In the genomic region with DNA sequence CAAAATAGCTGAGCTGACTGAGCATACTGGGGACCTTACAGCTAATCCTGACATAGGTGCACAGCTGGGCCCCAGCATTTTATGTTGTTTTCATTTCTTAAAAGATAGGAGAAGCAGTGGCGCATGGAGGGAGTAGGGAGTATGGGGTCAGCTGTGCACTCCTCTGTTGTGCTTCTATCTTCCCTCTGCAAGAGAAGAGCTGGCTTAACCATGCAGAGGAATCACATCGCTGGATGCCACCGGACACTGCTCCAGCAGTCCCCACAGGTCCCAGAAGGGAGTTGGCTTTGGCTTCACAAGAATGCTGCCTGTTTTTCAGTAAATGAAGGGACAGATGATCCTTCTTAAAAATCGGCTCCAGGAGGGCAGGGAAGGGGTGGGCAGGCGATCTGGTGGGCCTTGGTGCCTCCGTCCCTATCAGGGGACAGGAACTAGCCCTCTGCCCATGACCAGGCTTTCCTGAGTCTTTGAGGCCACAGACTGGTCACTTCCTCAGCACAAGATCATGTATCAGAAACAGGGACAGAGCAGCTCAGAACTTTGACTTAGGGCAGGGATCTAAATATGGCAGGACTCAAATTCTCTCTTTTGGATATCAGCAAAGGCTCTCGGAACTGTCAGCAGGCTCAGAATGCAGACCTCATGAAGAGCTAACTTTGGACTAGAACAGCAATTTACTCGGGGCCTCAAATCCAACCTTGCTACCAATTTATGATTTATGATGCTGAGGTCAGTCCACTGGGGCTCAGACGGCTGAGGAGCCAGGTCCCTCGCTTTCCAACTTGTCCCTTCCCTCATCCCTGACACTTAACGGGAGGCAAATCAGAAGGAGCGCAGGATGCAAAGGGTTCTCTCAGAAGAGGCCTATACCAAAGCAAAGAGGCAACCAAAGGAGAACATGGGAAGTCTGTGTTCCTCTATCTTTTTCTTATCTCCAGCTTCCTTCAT, we compare ENCODE assay signal across 24 cellular contexts. TPM values are rescaled to one million over a fixed set of nuclear protein-coding genes. Genes with fewer than 3 reads are reported as not detected.
DNase-seq lines count a peak whose midpoint lies in the region; ATAC-seq and TF ChIP-seq lines count a peak whose summit lies in the region.
"Had no signal": no experiment of that assay in that cellular context is flagged by ENCODE, and none has a peak within 500 bp of the region (broad histone marks: within the 10 kb centered on the region; RNA-seq: fewer than 3 reads in every experiment).

No MANE protein-coding gene starts in this region.

- H4K20me1 ChIP-seq in BLaER1: peaks cover 41% of the 10 kb centered on the region

- peak overlapping the region; percentile 35 for H3K4me2 ChIP-seq in BLaER1
- H3K4me2 ChIP-seq: smooth muscle cell had no signal

- H3K9me3 Mint-ChIP-seq in T-cell (no peaks in the 10 kb centered on the region), neural crest cell (no peaks in the 10 kb centered on the region)
- no peaks in the 10 kb centered on the region for H3K9me3 Mint-ChIP-seq in stimulated activated effector memory CD8-positive, alpha-beta T cell treated with anti-CD3 and anti-CD28 coated beads, Interleukin-12 subunit alpha, Interleukin-12 subunit beta, amount 100 ng/mL, for 72 hours
- H3K9me3 Mint-ChIP-seq: activated CD4-positive, alpha-beta memory T cell treated with anti-CD3 and anti-CD28 coated beads for 36 hours; type B pancreatic cell had no signal

- DNase-seq in T-cell (no peak), left ventricle myocardium superior (no peak), neural crest cell (ENCODE audit: low read depth, low spot score) (no peak), ascending aorta (ENCODE audit: low spot score in 2 of 2) (no peak)
- DNase-seq in stimulated activated effector memory CD8-positive, alpha-beta T cell treated with anti-CD3 and anti-CD28 coated beads, Interleukin-12 subunit alpha, Interleukin-12 subunit beta, amount 100 ng/mL, for 72 hours (ENCODE audit: low spot score in 2 of 2): no peak
- DNase-seq in activated T-cell treated with anti-CD3 and anti-CD28 coated beads, Interleukin-2, amount 50 U/mL, for 48 hours: no peak
- DNase-seq: activated CD4-positive, alpha-beta memory T cell treated with anti-CD3 and anti-CD28 coated beads for 36 hours; activated CD8-positive, alpha-beta memory T cell treated with anti-CD3 and anti-CD28 coated beads, Interleukin-2, amount 50 U/mL, for 48 hours; activated effector memory CD4-positive, alpha-beta T cell treated with Interleukin-2 at 50 U/mL for 16 hours; body of pancreas; Karpas-422; NCI-H1436; NCI-H2081 treated with DMSO at 0.1 percent for 48 hours; NCI-H446; NCI-H774; nucleus accumbens; stimulated activated CD4-positive, alpha-beta T cell treated with anti-CD3 and anti-CD28 coated beads, Interleukin-1b, Interleukin-23, amount 100 ng/mL, for 48 hours; stimulated activated CD8-positive, alpha-beta memory T cell treated with anti-CD3 and anti-CD28 coated beads, Interleukin-4, amount 100 ng/mL, for 48 hours; substantia nigra; T-helper 1 cell had no signal

- peaks cover 35% of the 10 kb centered on the region for H3K36me3 ChIP-seq in BLaER1
- no peaks in the 10 kb centered on the region for H3K36me3 ChIP-seq in ascending aorta

- H3K9me3 ChIP-seq in BLaER1: no peaks in the 10 kb centered on the region
- H3K9me3 ChIP-seq in ascending aorta: no peaks in the 10 kb centered on the region
- H3K9me3 ChIP-seq: body of pancreas had no signal

- H3K4me1 Mint-ChIP-seq in T-cell: peaks cover 39 to 45% (median 39%) of the 10 kb centered on the region in 3 donors
- H3K4me1 Mint-ChIP-seq in neural crest cell: no peaks in the 10 kb centered on the region
- peaks cover 5% of the 10 kb centered on the region for H3K4me1 Mint-ChIP-seq in stimulated activated effector memory CD8-positive, alpha-beta T cell treated with anti-CD3 and anti-CD28 coated beads, Interleukin-12 subunit alpha, Interleukin-12 subunit beta, amount 100 ng/mL, for 72 hours

- no peaks in the 10 kb centered on the region for H3K27me3 ChIP-seq in BLaER1
- H3K27me3 ChIP-seq in ascending aorta: no peaks in the 10 kb centered on the region
- H3K27me3 ChIP-seq: body of pancreas had no signal

- CTCF ChIA-PET in T-cell (lab: Charles Lee): no interaction called here

- H3K27me3 Mint-ChIP-seq in T-cell (no peaks in the 10 kb centered on the region), neural crest cell (ENCODE audit: low read depth) (no peaks in the 10 kb centered on the region)
- H3K27me3 Mint-ChIP-seq: activated CD4-positive, alpha-beta memory T cell treated with anti-CD3 and anti-CD28 coated beads for 36 hours; type B pancreatic cell had no signal

- peak in 1 of 4 experiments; percentile 14 for ATAC-seq in T-cell (replicated peaks in 1 of 4)
- peak; percentile 87 for ATAC-seq in left ventricle myocardium superior
- ATAC-seq in stimulated activated effector memory CD8-positive, alpha-beta T cell treated with anti-CD3 and anti-CD28 coated beads, Interleukin-12 subunit alpha, Interleukin-12 subunit beta, amount 100 ng/mL, for 72 hours: no peak
- ATAC-seq: body of pancreas had no signal

- TF ChIP-seq CTCF in neural crest cell (conservative IDR thresholded peaks at IDR 0.05): no peak
- TF ChIP-seq CTCF in ascending aorta (IDR thresholded peaks at IDR 0.05): no peak

- peak overlapping the region; percentile 51 for H3K27ac ChIP-seq in BLaER1
- H3K27ac ChIP-seq in ascending aorta: no peak overlapping the region
- H3K27ac ChIP-seq: body of pancreas had no signal

- H3K27ac Mint-ChIP-seq in T-cell: peak overlapping the region; percentile 56 to 62
- peak overlapping the region; percentile 60 for H3K27ac Mint-ChIP-seq in neural crest cell (ENCODE audit: unreplicated experiment)
- no peak overlapping the region for H3K27ac Mint-ChIP-seq in stimulated activated effector memory CD8-positive, alpha-beta T cell treated with anti-CD3 and anti-CD28 coated beads, Interleukin-12 subunit alpha, Interleukin-12 subunit beta, amount 100 ng/mL, for 72 hours
- H3K27ac Mint-ChIP-seq: activated CD4-positive, alpha-beta memory T cell treated with anti-CD3 and anti-CD28 coated beads for 36 hours; type B pancreatic cell had no signal

- H3K4me3 ChIP-seq in BLaER1: no peak overlapping the region
- H3K4me3 ChIP-seq in ascending aorta: no peak overlapping the region
- H3K4me3 ChIP-seq: body of pancreas, smooth muscle cell had no signal

- H3K36me3 Mint-ChIP-seq in T-cell: no peaks in the 10 kb centered on the region
- H3K36me3 Mint-ChIP-seq in neural crest cell (ENCODE audit: low read depth): no peaks in the 10 kb centered on the region
- H3K36me3 Mint-ChIP-seq in stimulated activated effector memory CD8-positive, alpha-beta T cell treated with anti-CD3 and anti-CD28 coated beads, Interleukin-12 subunit alpha, Interleukin-12 subunit beta, amount 100 ng/mL, for 72 hours: no peaks in the 10 kb centered on the region
- H3K36me3 Mint-ChIP-seq: activated CD4-positive, alpha-beta memory T cell treated with anti-CD3 and anti-CD28 coated beads for 36 hours; CD14-positive monocyte; type B pancreatic cell had no signal

- H3K4me1 ChIP-seq in BLaER1 (peaks cover 86% of the 10 kb centered on the region), ascending aorta (no peaks in the 10 kb centered on the region)
- H3K4me1 ChIP-seq: body of pancreas had no signal

- H3K4me3 Mint-ChIP-seq in T-cell: no peak overlapping the region
- no peak overlapping the region for H3K4me3 Mint-ChIP-seq in neural crest cell
- H3K4me3 Mint-ChIP-seq in stimulated activated effector memory CD8-positive, alpha-beta T cell treated with anti-CD3 and anti-CD28 coated beads, Interleukin-12 subunit alpha, Interleukin-12 subunit beta, amount 100 ng/mL, for 72 hours: no peak overlapping the region
- H3K4me3 Mint-ChIP-seq: activated CD4-positive, alpha-beta memory T cell treated with anti-CD3 and anti-CD28 coated beads for 36 hours; CD14-positive monocyte; type B pancreatic cell had no signal

- intact Hi-C loops in left ventricle myocardium superior (cut with micrococcal nuclease): no loop called here
- intact Hi-C loops in ascending aorta (cut with DNase I): no loop called here

- H3K9ac ChIP-seq in BLaER1: no peak overlapping the region

- POLR2A ChIA-PET in T-cell (lab: Charles Lee): interaction anchor here in 1 of 2 donors (0.5 kb wide), 1 partner anchor 42 kb away, joined by 3 read pairs; no protein-coding TSS in a partner anchor

RNA-seq across cellular contexts. Expression of a gene that starts 47.2 kb away (rescaled TPM):
- total RNA-seq in T-cell: 1 to 10 TPM; 5.6 to 9.9 (median 7.6) TPM
- total RNA-seq in left ventricle myocardium superior: 25.0 TPM
- total RNA-seq in neural crest cell: 3.1 and 3.2 TPM in 2 replicates
- total RNA-seq in ascending aorta: 22.6 TPM
